In genomic region chr18:62420151-62420512, GRCh38 we compare ENCODE assay signal across 8 cellular contexts.
DNase-seq lines count a peak whose midpoint lies in the region; ATAC-seq lines count a peak whose summit lies in the region.

No MANE protein-coding gene starts in this region.

- H3K4me3 Mint-ChIP-seq in CD8-positive, alpha-beta memory T cell = peak overlapping the region; percentile 58 to 83 (median 78)
- H3K4me3 Mint-ChIP-seq in IgD-negative memory B cell = peak overlapping the region in 3 of 4 donors; percentile 70 to 89 (median 85)
- peak overlapping the region; percentile 62 for H3K4me3 Mint-ChIP-seq in activated naive CD8-positive, alpha-beta T cell treated with anti-CD3 and anti-CD28 coated beads for 36 hours

- peak overlapping the region; percentile 43 for H3K4me3 ChIP-seq in CD8-positive, alpha-beta memory T cell (ENCODE audit: low read length)

- no peaks in the 10 kb centered on the region for H3K27me3 ChIP-seq in CD8-positive, alpha-beta memory T cell (ENCODE audit: insufficient read depth, low read length, poor library complexity, severe bottlenecking)

- no peaks in the 10 kb centered on the region for H3K9me3 ChIP-seq in CD8-positive, alpha-beta memory T cell (ENCODE audit: low read length)

- peaks cover 13 to 25% (median 20%) of the 10 kb centered on the region in 3 donors for H3K4me1 Mint-ChIP-seq in CD8-positive, alpha-beta memory T cell
- H3K4me1 Mint-ChIP-seq in IgD-negative memory B cell = peaks cover 7 to 10% (median 7%) of the 10 kb centered on the region in 3 donors
- H3K4me1 Mint-ChIP-seq in activated naive CD8-positive, alpha-beta T cell treated with anti-CD3 and anti-CD28 coated beads for 36 hours = peaks cover 39% of the 10 kb centered on the region

- H3K36me3 Mint-ChIP-seq in CD8-positive, alpha-beta memory T cell = peaks cover 0 to 2% (median 0%) of the 10 kb centered on the region in 3 donors
- no peaks in the 10 kb centered on the region for H3K36me3 Mint-ChIP-seq in IgD-negative memory B cell
- peaks cover 17% of the 10 kb centered on the region for H3K36me3 Mint-ChIP-seq in activated naive CD8-positive, alpha-beta T cell treated with anti-CD3 and anti-CD28 coated beads for 36 hours

- POLR2A ChIA-PET in CD8-positive, alpha-beta memory T cell (lab: Charles Lee) = interaction anchor here (0.5 to 1.4 kb wide), 4 partner anchors 102 to 458 kb away, joined by 3 to 20 read pairs (median 4); partner anchors contain the start of genes PIGN, RELCH and ZCCHC2

- H3K4me1 ChIP-seq in CD8-positive, alpha-beta memory T cell (ENCODE audit: insufficient read depth, low read length) = peaks cover 25% of the 10 kb centered on the region

- CTCF ChIA-PET in CD8-positive, alpha-beta memory T cell (lab: Charles Lee) = interaction anchor here (1.7 kb wide), 1 partner anchor 10 kb away, joined by 4 read pairs; no protein-coding TSS in a partner anchor

- H3K27me3 Mint-ChIP-seq in CD8-positive, alpha-beta memory T cell = peaks cover 7% of the 10 kb centered on the region in 2 donors
- H3K27me3 Mint-ChIP-seq in IgD-negative memory B cell = peaks cover 4% of the 10 kb centered on the region
- no peaks in the 10 kb centered on the region for H3K27me3 Mint-ChIP-seq in activated naive CD8-positive, alpha-beta T cell treated with anti-CD3 and anti-CD28 coated beads for 36 hours

- peak overlapping the region; percentile 66 to 96 (median 90) for H3K27ac Mint-ChIP-seq in CD8-positive, alpha-beta memory T cell
- H3K27ac Mint-ChIP-seq in IgD-negative memory B cell = peak overlapping the region in 1 of 3 donors; percentile 87
- peak overlapping the region; percentile 94 for H3K27ac Mint-ChIP-seq in activated naive CD8-positive, alpha-beta T cell treated with anti-CD3 and anti-CD28 coated beads for 36 hours

- no peak for ATAC-seq in GM21390 (IDR thresholded peaks at IDR 0.05; ENCODE audit: unreplicated experiment)

- no peaks in the 10 kb centered on the region for H3K36me3 ChIP-seq in CD8-positive, alpha-beta memory T cell (ENCODE audit: insufficient read depth, low read length)

- H3K9me3 Mint-ChIP-seq in CD8-positive, alpha-beta memory T cell = no peaks in the 10 kb centered on the region
- H3K9me3 Mint-ChIP-seq in IgD-negative memory B cell = peaks cover 0 to 2% (median 0%) of the 10 kb centered on the region in 3 donors
- H3K9me3 Mint-ChIP-seq in activated naive CD8-positive, alpha-beta T cell treated with anti-CD3 and anti-CD28 coated beads for 36 hours = peaks cover 14% of the 10 kb centered on the region

- peak overlapping the region; percentile 21 for H3K27ac ChIP-seq in CD8-positive, alpha-beta memory T cell (ENCODE audit: low read depth, low read length)

- DNase-seq in CD8-positive, alpha-beta memory T cell = no peak
- DNase-seq in activated naive CD8-positive, alpha-beta T cell treated with anti-CD3 and anti-CD28 coated beads for 36 hours = peak; percentile 15
- peak; percentile 83 for DNase-seq in mucosa of gallbladder (ENCODE audit: low spot score)
- DNase-seq in HuH-7.5 (ENCODE audit: low spot score) = no peak
- no peak for DNase-seq in GM19238 (ENCODE audit: insufficient read length, low spot score)
- DNase-seq in NCI-H2081 (lab: John Stamatoyannopoulos, UW) = no peak

Comparison
In these comparisons a context has a peak if more than half of its experiments do, and no peak if none do; other contexts are left out.
1. DNase-seq: peak in activated naive CD8-positive, alpha-beta T cell treated with anti-CD3 and anti-CD28 coated beads for 36 hours (single experiment) and mucosa of gallbladder (single experiment); none in CD8-positive, alpha-beta memory T cell (0 of 5), HuH-7.5 (single experiment), GM19238 (single experiment) and NCI-H2081 (0 of 2).
2. Peak in every context shown above with its lines, with median percentiles within 50 percentile points of each other: H3K4me3 Mint-ChIP-seq.